In the genomic region with DNA sequence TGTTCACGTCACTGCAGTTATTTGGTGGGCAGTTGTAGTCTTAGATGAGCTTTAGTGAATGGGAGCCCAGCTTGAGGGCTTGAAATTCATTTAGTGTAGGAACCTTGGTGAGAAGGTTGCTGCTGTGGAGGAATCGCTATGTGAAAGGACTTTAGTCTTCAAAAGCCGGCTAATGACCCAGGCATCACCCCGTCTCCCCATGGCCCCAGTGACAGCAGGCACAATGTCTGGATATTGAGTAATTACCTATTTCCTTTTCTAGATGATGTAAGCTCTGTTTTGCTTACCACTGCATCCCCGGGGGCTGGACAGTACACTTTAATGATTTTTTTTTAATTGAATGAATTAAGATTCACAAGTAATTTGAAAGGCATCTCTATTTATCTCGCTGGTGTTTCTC, we compare ENCODE assay signal across 17 cellular contexts.
DNase-seq lines count a peak whose midpoint lies in the region; ATAC-seq and TF ChIP-seq lines count a peak whose summit lies in the region.
"Had no signal": no experiment of that assay in that cellular context is flagged by ENCODE, and none has a peak within 500 bp of the region (broad histone marks: within the 10 kb centered on the region; RNA-seq: fewer than 3 reads in every experiment).

No MANE protein-coding gene starts in this region.

- no peak overlapping the region for H3K23ac ChIP-seq in mesendoderm (ENCODE audit: low read length)

- H3K18ac ChIP-seq in mesendoderm (ENCODE audit: low read length) = no peak overlapping the region

- H3K9me3 ChIP-seq in HUES48 (ENCODE audit: control insufficient read depth, insufficient read depth, low read length) (no peaks in the 10 kb centered on the region), WERI-Rb-1 (ENCODE audit: severe bottlenecking) (no peaks in the 10 kb centered on the region), ovary (no peaks in the 10 kb centered on the region), aorta (ENCODE audit: control insufficient read depth, low read length) (no peaks in the 10 kb centered on the region)
- H3K9me3 ChIP-seq: HAP-1, SJCRH30 had no signal

- H3K56ac ChIP-seq in mesendoderm (ENCODE audit: low read length) = no peak overlapping the region

- H3K79me1 ChIP-seq in mesendoderm (ENCODE audit: low read length) = no peaks in the 10 kb centered on the region

- no peak overlapping the region for H2BK5ac ChIP-seq in mesendoderm (ENCODE audit: low read length)

- ATAC-seq in GM21447 (IDR thresholded peaks at IDR 0.05; ENCODE audit: unreplicated experiment) = no peak
- ATAC-seq in aorta (ENCODE audit: low FRiP score) = no peak
- ATAC-seq: K562, Panc1 had no signal

- H2BK120ac ChIP-seq in mesendoderm (ENCODE audit: low read depth, low read length) = no peak overlapping the region

- H3K4ac ChIP-seq in mesendoderm (ENCODE audit: low read depth, low read length) = no peak overlapping the region

- H3K4me1 ChIP-seq in ACC112 (ENCODE audit: control insufficient read depth, insufficient read depth, low read length, unreplicated experiment) (peaks cover 29% of the 10 kb centered on the region), HUES48 (ENCODE audit: control insufficient read depth, insufficient read depth, low read length) (peaks cover 13% of the 10 kb centered on the region), mesendoderm (ENCODE audit: control insufficient read depth, low read depth, low read length) (peaks cover 2% of the 10 kb centered on the region), ovary (ENCODE audit: insufficient read depth) (no peaks in the 10 kb centered on the region), aorta (ENCODE audit: control insufficient read depth in 1 of 2, insufficient read depth in 2 of 2, low read length in 2 of 2) (no peaks in the 10 kb centered on the region)
- H3K4me1 ChIP-seq: HAP-1, SJCRH30 had no signal

- H3K79me2 ChIP-seq in ACC112 (ENCODE audit: control insufficient read depth, insufficient read depth, low read length, unreplicated experiment) (no peaks in the 10 kb centered on the region), mesendoderm (ENCODE audit: control insufficient read depth, insufficient read depth, low read length) (no peaks in the 10 kb centered on the region)

- no peak overlapping the region for H3K9ac ChIP-seq in HUES48 (ENCODE audit: low read depth, low read length)
- H3K9ac ChIP-seq in mesendoderm (ENCODE audit: low read length) = no peak overlapping the region

- no peak overlapping the region for H2AFZ ChIP-seq in ACC112 (ENCODE audit: low read length, unreplicated experiment)

- WGBS in mesendoderm (ENCODE audit: extremely low coverage, insufficient coverage, low lambda C conversion rate) = no CpG with 5 or more reads among the region's 6 CpGs
- 73 to 77% (median 76%) methylated on average over 6 of the region's 6 CpGs for WGBS in ovary, 3 donors
- 43 to 54% methylated on average over 6 of the region's 6 CpGs for WGBS in aorta, 2 donors

- H3K27me3 ChIP-seq in ACC112 (ENCODE audit: insufficient read depth, low read length) (no peaks in the 10 kb centered on the region), HUES48 (ENCODE audit: control insufficient read depth, insufficient read depth, low read length) (no peaks in the 10 kb centered on the region), WERI-Rb-1 (ENCODE audit: insufficient read depth, low read depth, severe bottlenecking) (no peaks in the 10 kb centered on the region), mesendoderm (ENCODE audit: insufficient read depth, low read length, poor library complexity) (no peaks in the 10 kb centered on the region), ovary (no peaks in the 10 kb centered on the region), aorta (ENCODE audit: control insufficient read depth in 1 of 2, insufficient read depth in 2 of 2, low read length in 1 of 2) (peaks cover 0 to 3% of the 10 kb centered on the region in 2 donors)
- H3K27me3 ChIP-seq: SJCRH30 had no signal

- H3K36me3 ChIP-seq in ACC112 (ENCODE audit: insufficient read depth, low read length) (no peaks in the 10 kb centered on the region), HUES48 (ENCODE audit: control insufficient read depth, insufficient read depth, low read length) (no peaks in the 10 kb centered on the region), WERI-Rb-1 (no peaks in the 10 kb centered on the region), mesendoderm (ENCODE audit: control insufficient read depth, insufficient read depth, low read length) (no peaks in the 10 kb centered on the region), ovary (no peaks in the 10 kb centered on the region), aorta (ENCODE audit: control insufficient read depth in 1 of 2, insufficient read depth in 2 of 2, low read length in 1 of 2) (no peaks in the 10 kb centered on the region)
- H3K36me3 ChIP-seq: HAP-1, SJCRH30 had no signal

- DNase-seq in WERI-Rb-1 (peak; percentile 86), mesendoderm (no peak), ovary (no peak), GM19240 (ENCODE audit: insufficient read length, low spot score) (no peak), aorta (no peak)
- DNase-seq: CD4-positive, alpha-beta memory T cell; DMS53; NCI-H1105; NCI-H510A treated with DMSO at 0.1 percent for 48 hours; SW 1271 had no signal

- no peak overlapping the region for H2BK15ac ChIP-seq in mesendoderm (replicated peaks; ENCODE audit: low read depth)

- H3K27ac ChIP-seq in ACC112 (ENCODE audit: low read depth, low read length) (peak overlapping the region; percentile 74; the same call in 1 of the 2 replicates), HUES48 (ENCODE audit: low read depth, low read length) (peak overlapping the region; percentile 52), WERI-Rb-1 (peak overlapping the region; percentile 92), mesendoderm (ENCODE audit: low read depth, low read length) (peak overlapping the region; percentile 34), ovary (no peak overlapping the region), aorta (ENCODE audit: low read depth in 1 of 2, low read length in 2 of 2) (no peak overlapping the region)
- H3K27ac ChIP-seq: SJCRH30 had no signal

- H3K4me2 ChIP-seq in mesendoderm (ENCODE audit: low read length) = no peak overlapping the region

- H4K5ac ChIP-seq in mesendoderm (ENCODE audit: low read length) = no peak overlapping the region

- TF ChIP-seq CTCF in WERI-Rb-1 (IDR thresholded peaks at IDR 0.05; ENCODE audit: low read depth, low read length) (no peak), ovary (IDR thresholded peaks at IDR 0.05) (no peak)

- no peak overlapping the region for H3K4me3 ChIP-seq in ACC112 (ENCODE audit: low read depth, low read length)
- H3K4me3 ChIP-seq in HUES48 (ENCODE audit: low read depth, low read length) = no peak overlapping the region
- peak overlapping the region; percentile 15 for H3K4me3 ChIP-seq in WERI-Rb-1 (ENCODE audit: low read depth, low read length)
- no peak overlapping the region for H3K4me3 ChIP-seq in mesendoderm (ENCODE audit: low read length)
- no peak overlapping the region for H3K4me3 ChIP-seq in ovary
- H3K4me3 ChIP-seq in aorta (ENCODE audit: low read length in 2 of 2) = no peak overlapping the region
- H3K4me3 ChIP-seq: HAP-1, K562, SJCRH30 had no signal

- no peak for TF ChIP-seq EP300 in ovary (IDR thresholded peaks at IDR 0.05)

- intact Hi-C loops in ovary (cut with DNase I) = no loop called here
- intact Hi-C loops in aorta (cut with DNase I) = no loop called here

- no peak for TF ChIP-seq POLR2A in ovary (IDR thresholded peaks at IDR 0.05)

- no peak overlapping the region for H4K8ac ChIP-seq in mesendoderm (ENCODE audit: low read depth, low read length)

- H2AK5ac ChIP-seq in mesendoderm (ENCODE audit: low read length) = no peak overlapping the region

Comparison
In these comparisons a context has a peak if more than half of its experiments do, and no peak if none do; other contexts are left out.
1. H3K27ac ChIP-seq: peak in ACC112 (single experiment), HUES48 (single experiment), WERI-Rb-1 (single experiment) and mesendoderm (single experiment); none in ovary (0 of 2) and aorta (0 of 2).